17 cellular contexts compared by ENCODE assay signal in genomic region chr2:158651358-158652057, GRCh38.
"Had no signal": no experiment of that assay in that cellular context is flagged by ENCODE, and none has a peak within 500 bp of the region (broad histone marks: within the 10 kb centered on the region; RNA-seq: fewer than 3 reads in every experiment).

No MANE protein-coding gene starts in this region.

- H3K9me3 ChIP-seq: ascending aorta, colonic mucosa, gastroesophageal sphincter, prostate gland, sigmoid colon, suprapubic skin had no signal

- H3K4me3 ChIP-seq: ascending aorta, colonic mucosa, gastroesophageal sphincter, prostate gland, sigmoid colon, suprapubic skin had no signal

- H3K4me3 Mint-ChIP-seq: activated naive CD8-positive, alpha-beta T cell treated with anti-CD3 and anti-CD28 coated beads, Interleukin-2, amount 50 U/mL, for 24 hours; immature natural killer cell; naive thymus-derived CD8-positive, alpha-beta T cell had no signal

- H3K27me3 ChIP-seq: ascending aorta, colonic mucosa, gastroesophageal sphincter, sigmoid colon, suprapubic skin had no signal

- H3K9me3 Mint-ChIP-seq: activated naive CD8-positive, alpha-beta T cell treated with anti-CD3 and anti-CD28 coated beads, Interleukin-2, amount 50 U/mL, for 24 hours; immature natural killer cell; naive thymus-derived CD8-positive, alpha-beta T cell had no signal

- DNase-seq: activated CD4-positive, alpha-beta T cell treated with anti-CD3 and anti-CD28 coated beads for 1 hour; activated CD4-positive, alpha-beta T cell treated with anti-CD3 and anti-CD28 coated beads, Interleukin-2, amount 50 U/mL, for 48 hours; activated naive CD8-positive, alpha-beta T cell treated with anti-CD3 and anti-CD28 coated beads, Interleukin-2, amount 50 U/mL, for 24 hours; caudate nucleus; colonic mucosa; hypothalamus; immature natural killer cell; mammary epithelial cell; naive thymus-derived CD8-positive, alpha-beta T cell; sigmoid colon; stimulated activated CD4-positive, alpha-beta T cell treated with anti-CD3 and anti-CD28 coated beads, Interleukin-12 subunit alpha, Interleukin-12 subunit beta, amount 100 ng/mL, for 4 hours; stimulated activated naive CD8-positive, alpha-beta T cell treated with anti-CD3 and anti-CD28 coated beads, Interleukin-15, Interleukin-2, amounts not matched to agents 100 U/mL and 50 U/mL, for 24 hours; T-helper 9 cell had no signal

- H3K27ac Mint-ChIP-seq: activated naive CD8-positive, alpha-beta T cell treated with anti-CD3 and anti-CD28 coated beads, Interleukin-2, amount 50 U/mL, for 24 hours; immature natural killer cell; naive thymus-derived CD8-positive, alpha-beta T cell had no signal

- H3K4me1 Mint-ChIP-seq: activated naive CD8-positive, alpha-beta T cell treated with anti-CD3 and anti-CD28 coated beads, Interleukin-2, amount 50 U/mL, for 24 hours; immature natural killer cell had no signal

- H3K27ac ChIP-seq: ascending aorta, colonic mucosa, gastroesophageal sphincter, prostate gland, sigmoid colon, suprapubic skin had no signal

- H3K36me3 ChIP-seq: ascending aorta, colonic mucosa, prostate gland, sigmoid colon, suprapubic skin had no signal

- H3K27me3 Mint-ChIP-seq: activated naive CD8-positive, alpha-beta T cell treated with anti-CD3 and anti-CD28 coated beads, Interleukin-2, amount 50 U/mL, for 24 hours; naive thymus-derived CD8-positive, alpha-beta T cell had no signal

- ATAC-seq: activated naive CD8-positive, alpha-beta T cell treated with anti-CD3 and anti-CD28 coated beads, Interleukin-2, amount 50 U/mL, for 24 hours; gastroesophageal sphincter; naive thymus-derived CD8-positive, alpha-beta T cell; stimulated activated naive CD8-positive, alpha-beta T cell treated with anti-CD3 and anti-CD28 coated beads, Interleukin-15, Interleukin-2, amounts not matched to agents 100 U/mL and 50 U/mL, for 24 hours had no signal

- H3K4me1 ChIP-seq: ascending aorta, colonic mucosa, gastroesophageal sphincter, prostate gland, sigmoid colon, suprapubic skin had no signal
